ENCODE assay signal across 24 cellular contexts in the genomic region with DNA sequence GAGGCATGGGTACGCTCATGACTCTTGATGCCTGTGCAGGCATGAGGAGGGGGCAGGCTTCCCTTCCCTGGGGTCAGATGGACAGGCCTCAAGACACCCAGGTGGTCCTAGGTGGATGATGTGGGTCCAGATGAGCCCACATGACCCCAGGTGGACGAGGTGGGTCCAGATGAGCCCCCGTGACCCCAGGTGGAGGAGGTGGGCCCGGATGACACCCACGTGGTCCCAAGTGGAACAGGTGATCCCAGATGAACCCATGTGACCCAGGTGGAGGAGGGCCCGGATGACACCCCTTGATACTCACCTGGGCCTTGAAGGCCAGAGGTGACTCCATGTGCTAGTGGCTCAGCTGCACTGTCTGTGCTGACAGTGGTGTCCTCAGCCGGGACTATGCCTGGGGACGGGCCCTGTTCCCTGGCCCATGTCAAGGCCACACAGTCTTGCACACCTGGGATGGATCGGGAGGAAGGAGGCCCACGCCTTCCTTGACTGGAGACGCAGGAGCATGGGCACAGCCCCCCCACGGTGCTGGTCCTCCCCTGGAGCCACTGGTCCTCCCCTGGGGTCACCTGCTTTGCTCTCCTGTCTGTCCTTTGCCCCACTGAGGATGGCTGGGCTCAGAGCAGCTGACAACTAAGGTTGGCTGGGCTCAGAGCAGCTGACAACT. TPM values are rescaled to one million over a fixed set of nuclear protein-coding genes. Genes with fewer than 3 reads are reported as not detected.
A peak's percentile ranks its signal among the peaks of the same experiment; 100 is the strongest.
DNase-seq lines count a peak whose midpoint lies in the region; ATAC-seq, FAIRE-seq and TF ChIP-seq lines count a peak whose summit lies in the region.
"Had no signal": no experiment of that assay in that cellular context is flagged by ENCODE, and none has a peak within 500 bp of the region (broad histone marks: within the 10 kb centered on the region; RNA-seq: fewer than 3 reads in every experiment).

No MANE protein-coding gene starts in this region.

- DNase-seq in left ventricle myocardium inferior (peak; percentile 12), heart right ventricle (no peak), H1 (ENCODE audit: low read depth in 1 of 2, low spot score in 2 of 2) (no peak), sigmoid colon (peak; percentile 54), immature natural killer cell (no peak), NOMO-1 treated with DMSO at 0.1 percent for 48 hours (lab: John Stamatoyannopoulos, UW; ENCODE audit: unreplicated experiment) (no peak)
- DNase-seq: Kasumi-1, NCI-H1048, NCI-H1436 treated with DMSO at 0.1 percent for 48 hours, NCI-H2029, NCI-H526, PC-9, SW 1271 had no signal

- no peak overlapping the region for H2BK15ac ChIP-seq in H1 (ENCODE audit: low read length)

- peaks cover 7 to 15% of the 10 kb centered on the region in 2 experiments for H4K20me1 ChIP-seq in H1 (replicated peaks in 1 of 2; ENCODE audit: control insufficient read depth in 1 of 2, insufficient read depth in 2 of 2, low read length in 2 of 2)

- H3K9me3 ChIP-seq in left ventricle myocardium inferior (replicated peaks) (no peaks in the 10 kb centered on the region), heart right ventricle (no peaks in the 10 kb centered on the region), H1 (ENCODE audit: insufficient read depth in 2 of 2, low read depth in 1 of 2, low read length in 1 of 2) (no peaks in the 10 kb centered on the region), sigmoid colon (no peaks in the 10 kb centered on the region)
- H3K9me3 ChIP-seq: HAP-1, MG63, SJSA1 had no signal

- H3K27me3 Mint-ChIP-seq in immature natural killer cell (ENCODE audit: low read depth in 3 of 3), result peaks cover 2 to 8% (median 5%) of the 10 kb centered on the region in 3 donors

- WGBS in heart right ventricle, 2 donors, result 72 to 80% methylated on average over 12 of the region's 12 CpGs
- WGBS in H1 (ENCODE audit: extremely low coverage in 1 of 2, insufficient coverage in 1 of 2, insufficient read length in 1 of 2, insufficient replicate concordance in 2 of 2, low coverage in 1 of 2, low lambda C conversion rate in 2 of 2, missing lambda C conversion rate in 1 of 2), 2 experiments, result 88% methylated on average over 12 of the region's 12 CpGs; no CpG with 5 or more reads in 1 of the 2 experiments
- 88 to 91% methylated on average over 12 of the region's 12 CpGs for WGBS in sigmoid colon, 2 donors

- H3K4me3 ChIP-seq in left ventricle myocardium inferior (no peak overlapping the region), heart right ventricle (no peak overlapping the region), H1 (ENCODE audit: extremely low read depth in 1 of 4, insufficient read depth in 2 of 4, low read depth in 3 of 4, low read length in 4 of 4) (no peak overlapping the region), sigmoid colon (no peak overlapping the region)
- H3K4me3 ChIP-seq: BLaER1, HAP-1, MG63, PC-9, SJSA1 had no signal

- H3K9me3 Mint-ChIP-seq in immature natural killer cell, result no peaks in the 10 kb centered on the region
- H3K9me3 Mint-ChIP-seq: CD4-positive, alpha-beta memory T cell; IgD-negative memory B cell had no signal

- H3K27ac ChIP-seq in left ventricle myocardium inferior (replicated peaks) (no peak overlapping the region), heart right ventricle (no peak overlapping the region), H1 (ENCODE audit: low read depth, low read length) (no peak overlapping the region), sigmoid colon (no peak overlapping the region)
- H3K27ac ChIP-seq: BLaER1, PC-9, RWPE1, SJSA1 had no signal

- no peaks in the 10 kb centered on the region for H3K36me3 Mint-ChIP-seq in immature natural killer cell
- H3K36me3 Mint-ChIP-seq: CD4-positive, alpha-beta memory T cell; IgD-negative memory B cell had no signal

- H3K23me2 ChIP-seq in H1 (ENCODE audit: low read depth, low read length), result peaks cover 4% of the 10 kb centered on the region; the same call in 1 of the 2 replicates

- no peak overlapping the region for H2BK20ac ChIP-seq in H1 (ENCODE audit: low read length)

- no peaks in the 10 kb centered on the region for H3K4me1 Mint-ChIP-seq in immature natural killer cell

- POLR2A ChIA-PET in H1 (lab: Charles Lee; ENCODE audit: partially characterized antibody), result interaction anchor here (1.1 to 2.7 kb wide), 5 partner anchors 9 to 26 kb away, joined by 3 to 9 read pairs (median 7); no protein-coding TSS in a partner anchor

- no peak overlapping the region for H2AK5ac ChIP-seq in H1 (ENCODE audit: low read depth, low read length)

- H3K18ac ChIP-seq in H1 (ENCODE audit: extremely low read depth, low read length), result no peak overlapping the region

- H2BK120ac ChIP-seq in H1 (replicated peaks; ENCODE audit: low read depth, low read length), result no peak overlapping the region

- no peak overlapping the region for H3K9ac ChIP-seq in H1 (replicated peaks in 1 of 4; ENCODE audit: extremely low read depth in 1 of 4, low read depth in 3 of 4, low read length in 3 of 4)
- H3K9ac ChIP-seq: BLaER1 had no signal

- no peak overlapping the region for H3K56ac ChIP-seq in H1 (replicated peaks; ENCODE audit: insufficient read length, low read depth, low read length)

- H3K27ac Mint-ChIP-seq in immature natural killer cell, result no peak overlapping the region
- H3K27ac Mint-ChIP-seq: IgD-negative memory B cell had no signal

- no peak overlapping the region for H4K91ac ChIP-seq in H1 (replicated peaks; ENCODE audit: insufficient read length, low read length)

- H3K23ac ChIP-seq in H1 (ENCODE audit: insufficient read length), result no peak overlapping the region

- no peaks in the 10 kb centered on the region for H3K4me1 ChIP-seq in left ventricle myocardium inferior
- H3K4me1 ChIP-seq in heart right ventricle, result peaks cover 0 to 4% (median 0%) of the 10 kb centered on the region in 9 donors
- peaks cover 0 to 21% (median 2%) of the 10 kb centered on the region in 4 experiments; a peak in 4 of 7 replicates for H3K4me1 ChIP-seq in H1 (replicated peaks in 1 of 4; ENCODE audit: control insufficient read depth in 3 of 4, insufficient read depth in 4 of 4, low read length in 3 of 4)
- no peaks in the 10 kb centered on the region for H3K4me1 ChIP-seq in sigmoid colon
- H3K4me1 ChIP-seq: HAP-1, SJSA1 had no signal

- H3K79me1 ChIP-seq in H1 (ENCODE audit: low read depth, low read length), result no peaks in the 10 kb centered on the region

- peaks cover 47% of the 10 kb centered on the region for H3K27me3 ChIP-seq in left ventricle myocardium inferior (ENCODE audit: low read depth)
- H3K27me3 ChIP-seq in heart right ventricle, result peaks cover 0 to 49% (median 30%) of the 10 kb centered on the region in 7 donors
- no peaks in the 10 kb centered on the region; a peak in 1 of 7 replicates for H3K27me3 ChIP-seq in H1 (replicated peaks in 1 of 4; ENCODE audit: control insufficient read depth in 3 of 4, extremely low read depth in 1 of 4, insufficient read depth in 3 of 4, low read length in 3 of 4)
- H3K27me3 ChIP-seq in sigmoid colon, result peaks cover 4 to 75% (median 31%) of the 10 kb centered on the region in 3 donors
- H3K27me3 ChIP-seq: BLaER1, MG63 had no signal

- no peak overlapping the region for H2AFZ ChIP-seq in H1 (ENCODE audit: low read length)
- H2AFZ ChIP-seq: PC-9 had no signal

- TF ChIP-seq CTCF in left ventricle myocardium inferior (IDR thresholded peaks at IDR 0.05; ENCODE audit: borderline replicate concordance), result no peak
- TF ChIP-seq CTCF in heart right ventricle (IDR thresholded peaks at IDR 0.05), result no peak
- TF ChIP-seq CTCF in H1 (IDR thresholded peaks at IDR 0.05; ENCODE audit: control extremely low read depth in 1 of 3, insufficient read depth in 1 of 3, low read depth in 1 of 3, low read length in 3 of 3), result no peak
- no peak for TF ChIP-seq CTCF in sigmoid colon (IDR thresholded peaks at IDR 0.05)

- no peak overlapping the region for H3K4me2 ChIP-seq in H1 (ENCODE audit: insufficient read depth in 1 of 2, low read depth in 2 of 2, low read length in 2 of 2)
- H3K4me2 ChIP-seq: BLaER1, PC-9 had no signal

- H3K79me2 ChIP-seq in H1 (ENCODE audit: control insufficient read depth in 1 of 2, insufficient read depth in 2 of 2, low read length in 2 of 2), result no peaks in the 10 kb centered on the region

- H2BK5ac ChIP-seq in H1 (ENCODE audit: low read depth, low read length), result 0 out of 2 replicates have a peak overlapping the region, but pooled peaks have one; percentile 35

- ATAC-seq in heart right ventricle, result no peak

- FAIRE-seq in H1 (lab: Jason Lieb, UNC), result no peak
- FAIRE-seq: D721Med, GM12892 had no signal

- 0 out of 2 replicates have a peak overlapping the region, but pooled peaks have one; percentile 33 for H2BK12ac ChIP-seq in H1 (ENCODE audit: low read depth, low read length)

- TF ChIP-seq POLR2A in H1 (IDR thresholded peaks at IDR 0.05; ENCODE audit: control extremely low read depth in 1 of 2, low read depth in 2 of 2, low read length in 2 of 2), result peak in 1 of 2 experiments; percentile 36; a peak in 1 of 3 replicates
- no peak for TF ChIP-seq POLR2A in sigmoid colon (IDR thresholded peaks at IDR 0.05)

- peak overlapping the region; percentile 35 for H4K8ac ChIP-seq in H1 (ENCODE audit: extremely low read depth, insufficient read depth, low read length)

- H3K14ac ChIP-seq in H1 (ENCODE audit: insufficient read length), result no peak overlapping the region

- CTCF ChIA-PET in H1 (lab: Charles Lee; ENCODE audit: partially characterized antibody), result interaction anchor here (1.3 to 3.7 kb wide), 5 partner anchors 11 to 26 kb away, joined by 3 to 32 read pairs (median 11); no protein-coding TSS in a partner anchor

- TF ChIP-seq EP300 in H1 (IDR thresholded peaks at IDR 0.05; ENCODE audit: borderline replicate concordance in 1 of 2, low read depth in 2 of 2, low read length in 2 of 2) (no peak), sigmoid colon (IDR thresholded peaks at IDR 0.05) (no peak)

- intact Hi-C loops in left ventricle myocardium inferior (cut with micrococcal nuclease), result no loop called here
- intact Hi-C loops in heart right ventricle (cut with DNase I), result no loop called here
- intact Hi-C loops in sigmoid colon (cut with DNase I), result no loop called here

- H3K36me3 ChIP-seq in left ventricle myocardium inferior, result no peaks in the 10 kb centered on the region
- H3K36me3 ChIP-seq in heart right ventricle, result peaks cover 0 to 3% (median 0%) of the 10 kb centered on the region in 9 donors
- H3K36me3 ChIP-seq in H1 (ENCODE audit: control insufficient read depth in 2 of 4, insufficient read depth in 4 of 4, low read length in 3 of 4), result no peaks in the 10 kb centered on the region; a peak in 1 of 8 replicates
- no peaks in the 10 kb centered on the region for H3K36me3 ChIP-seq in sigmoid colon
- H3K36me3 ChIP-seq: MG63, SJSA1 had no signal

- no peak for TF ChIP-seq RAD21 in H1 (IDR thresholded peaks at IDR 0.05 in 1 of 2, conservative IDR thresholded peaks at IDR 0.05 in 1 of 2; ENCODE audit: low read depth in 2 of 2, low read length in 2 of 2)

- H3K4ac ChIP-seq in H1 (replicated peaks; ENCODE audit: insufficient read length, low read depth, low read length), result no peak overlapping the region

- H3K4me3 Mint-ChIP-seq in immature natural killer cell, result no peak overlapping the region
- H3K4me3 Mint-ChIP-seq: CD4-positive, alpha-beta memory T cell; IgD-negative memory B cell had no signal

- no peak overlapping the region for H4K5ac ChIP-seq in H1 (ENCODE audit: insufficient read length, low read depth, low read length)

RNA-seq across cellular contexts. Expression of gene PRAP1, which starts 3.2 kb away (rescaled TPM):
- total RNA-seq in left ventricle myocardium inferior (not detected), heart right ventricle (not detected), sigmoid colon (1 to 10 TPM in 1 of 4 donors, not detected in 3; 2.9 TPM)
- polyA plus RNA-seq in heart right ventricle (not detected), H1 (2011; rRNA removed) (1.4 and 1.6 TPM in 2 replicates), sigmoid colon (100 to 1,000 TPM in 1 of 3 donors, 10 to 100 TPM in 2; 73.4 to 102 (median 88.9) TPM), immature natural killer cell (not detected)
- total RNA-seq in H1 (2021; fragmentation: NEBNext Ultra II Directional; extraction: Animal tissue kit (Norgen Biotek cat#: 25700)), result 0.61 TPM in 1 of 2 replicates, not detected in the other
- 0.40 TPM for polyA plus RNA-seq in H1 (2011; cell fraction: cytosol; rRNA removed)
- 0.91 TPM for polyA plus RNA-seq in H1 (2011; cell fraction: nucleus; rRNA removed)
- 0.72 to 1.2 TPM (median 0.87 TPM) in 4 replicates for polyA plus RNA-seq in H1 (2012, experiment 1 of 2)
- 1.2 TPM for polyA plus RNA-seq in H1 (2012, experiment 2 of 2)
- polyA plus RNA-seq in H1 (2013, experiment 1 of 2), result 1.1 TPM
- 1.2 TPM for polyA plus RNA-seq in H1 (2013, experiment 2 of 2)
- 0.39 TPM in 1 of 2 replicates, not detected in the other for polyA minus RNA-seq in H1 (2011; rRNA and poly(A)+ RNA removed)
- polyA minus RNA-seq in H1 (2011; cell fraction: cytosol; rRNA and poly(A)+ RNA removed), result not detected
- not detected for polyA minus RNA-seq in H1 (2011; cell fraction: nucleus; rRNA and poly(A)+ RNA removed)
- total RNA-seq: A673; CD4-positive, alpha-beta memory T cell; PC-9; SJSA1 had no signal
- polyA plus RNA-seq: CD4-positive, alpha-beta memory T cell; IgD-negative memory B cell had no signal

RNA-seq across cellular contexts. Expression of gene FUOM, which starts 7.4 kb away (rescaled TPM):
- total RNA-seq in left ventricle myocardium inferior (5.1 TPM), heart right ventricle (10 to 100 TPM in 2 of 10 donors, 1 to 10 TPM in 8; 2.0 to 13.5 (median 5.1) TPM), sigmoid colon (10 to 100 TPM in 2 of 4 donors, 1 to 10 TPM in 2; 8.0 to 25.7 (median 12.8) TPM)
- polyA plus RNA-seq in heart right ventricle (10 to 100 TPM; 16.5 to 17.0 TPM), H1 (2011; rRNA removed) (30.4 and 41.6 TPM in 2 replicates), sigmoid colon (10 to 100 TPM; 39.0 to 98.0 (median 48.9) TPM), immature natural killer cell (10 to 100 TPM; 12.3 to 28.7 (median 17.5) TPM)
- total RNA-seq in H1 (2021; fragmentation: NEBNext Ultra II Directional; extraction: Animal tissue kit (Norgen Biotek cat#: 25700)), result 21.1 and 22.0 TPM in 2 replicates
- 34.4 TPM for polyA plus RNA-seq in H1 (2011; cell fraction: cytosol; rRNA removed)
- 40.7 TPM for polyA plus RNA-seq in H1 (2011; cell fraction: nucleus; rRNA removed)
- 14.1 to 21.4 TPM (median 19.5 TPM) in 4 replicates for polyA plus RNA-seq in H1 (2012, experiment 1 of 2)
- polyA plus RNA-seq in H1 (2012, experiment 2 of 2), result 31.3 TPM
- polyA plus RNA-seq in H1 (2013, experiment 1 of 2), result 26.0 TPM
- polyA plus RNA-seq in H1 (2013, experiment 2 of 2), result 24.2 TPM
- 3.3 and 4.7 TPM in 2 replicates for polyA minus RNA-seq in H1 (2011; rRNA and poly(A)+ RNA removed)
- polyA minus RNA-seq in H1 (2011; cell fraction: cytosol; rRNA and poly(A)+ RNA removed), result 13.8 TPM
- 49.8 TPM for polyA minus RNA-seq in H1 (2011; cell fraction: nucleus; rRNA and poly(A)+ RNA removed)

RNA-seq across cellular contexts. Expression of gene CALY, which starts 13.7 kb away (rescaled TPM):
- not detected for total RNA-seq in left ventricle myocardium inferior
- total RNA-seq in heart right ventricle, result under 1 TPM in 1 of 10 donors, not detected in 9; 0.77 TPM
- under 1 TPM in 1 of 2 donors, not detected in 1; 0.09 TPM for polyA plus RNA-seq in heart right ventricle
- total RNA-seq in H1 (2021; fragmentation: NEBNext Ultra II Directional; extraction: Animal tissue kit (Norgen Biotek cat#: 25700)), result 1.3 and 1.7 TPM in 2 replicates
- 1.5 and 3.2 TPM in 2 replicates for polyA plus RNA-seq in H1 (2011; rRNA removed)
- 1.6 TPM for polyA plus RNA-seq in H1 (2011; cell fraction: cytosol; rRNA removed)
- polyA plus RNA-seq in H1 (2011; cell fraction: nucleus; rRNA removed), result 2.1 TPM
- polyA plus RNA-seq in H1 (2012, experiment 1 of 2), result 0.88 to 2.4 TPM (median 1.5 TPM) in 4 replicates
- polyA plus RNA-seq in H1 (2012, experiment 2 of 2), result not detected
- 1.7 TPM for polyA plus RNA-seq in H1 (2013, experiment 1 of 2)
- 1.3 TPM for polyA plus RNA-seq in H1 (2013, experiment 2 of 2)
- polyA minus RNA-seq in H1 (2011; rRNA and poly(A)+ RNA removed), result not detected in 2 replicates
- polyA minus RNA-seq in H1 (2011; cell fraction: cytosol; rRNA and poly(A)+ RNA removed), result not detected
- polyA minus RNA-seq in H1 (2011; cell fraction: nucleus; rRNA and poly(A)+ RNA removed), result not detected
- total RNA-seq in sigmoid colon, result 1 to 10 TPM; 1.3 to 6.8 (median 5.4) TPM
- 1 to 10 TPM in 1 of 3 donors, not detected in 2; 1.4 TPM for polyA plus RNA-seq in sigmoid colon
- polyA plus RNA-seq in immature natural killer cell, result not detected
- total RNA-seq: A673, HT-29, PC-9, SJSA1 had no signal
- polyA plus RNA-seq: IgD-negative memory B cell had no signal

RNA-seq across cellular contexts. Expression of gene ECHS1, which starts 22.7 kb away (rescaled TPM):
- total RNA-seq in left ventricle myocardium inferior, result 212 TPM
- 100 to 1,000 TPM; 180 to 275 (median 225) TPM for total RNA-seq in heart right ventricle
- polyA plus RNA-seq in heart right ventricle, result 100 to 1,000 TPM; 117 to 124 TPM
- 101 and 108 TPM in 2 replicates for total RNA-seq in H1 (2021; fragmentation: NEBNext Ultra II Directional; extraction: Animal tissue kit (Norgen Biotek cat#: 25700))
- polyA plus RNA-seq in H1 (2011; rRNA removed), result 41.7 and 52.2 TPM in 2 replicates
- polyA plus RNA-seq in H1 (2011; cell fraction: cytosol; rRNA removed), result 45.6 TPM
- 57.4 TPM for polyA plus RNA-seq in H1 (2011; cell fraction: nucleus; rRNA removed)
- polyA plus RNA-seq in H1 (2012, experiment 1 of 2), result 89.7 to 117 TPM (median 107 TPM) in 4 replicates
- 170 TPM for polyA plus RNA-seq in H1 (2012, experiment 2 of 2)
- polyA plus RNA-seq in H1 (2013, experiment 1 of 2), result 78.8 TPM
- polyA plus RNA-seq in H1 (2013, experiment 2 of 2), result 83.3 TPM
- polyA minus RNA-seq in H1 (2011; rRNA and poly(A)+ RNA removed), result 23.2 and 29.4 TPM in 2 replicates
- polyA minus RNA-seq in H1 (2011; cell fraction: cytosol; rRNA and poly(A)+ RNA removed), result 33.2 TPM
- polyA minus RNA-seq in H1 (2011; cell fraction: nucleus; rRNA and poly(A)+ RNA removed), result 10.3 TPM
- 10 to 100 TPM; 58.6 to 87.0 (median 65.6) TPM for total RNA-seq in sigmoid colon
- polyA plus RNA-seq in sigmoid colon, result 100 to 1,000 TPM; 187 to 360 (median 220) TPM
- polyA plus RNA-seq in immature natural killer cell, result 100 to 1,000 TPM in 2 of 3 donors, 10 to 100 TPM in 1; 91.2 to 134 (median 118) TPM

RNA-seq across cellular contexts. Expression of gene PAOX, which starts 28.6 kb away (rescaled TPM):
- total RNA-seq in left ventricle myocardium inferior, result 2.9 TPM
- 1 to 10 TPM; 1.5 to 4.4 (median 2.5) TPM for total RNA-seq in heart right ventricle
- 1 to 10 TPM; 3.8 to 4.1 TPM for polyA plus RNA-seq in heart right ventricle
- total RNA-seq in H1 (2021; fragmentation: NEBNext Ultra II Directional; extraction: Animal tissue kit (Norgen Biotek cat#: 25700)), result 4.2 and 4.3 TPM in 2 replicates
- 3.7 and 6.5 TPM in 2 replicates for polyA plus RNA-seq in H1 (2011; rRNA removed)
- 4.5 TPM for polyA plus RNA-seq in H1 (2011; cell fraction: cytosol; rRNA removed)
- polyA plus RNA-seq in H1 (2011; cell fraction: nucleus; rRNA removed), result 7.1 TPM
- polyA plus RNA-seq in H1 (2012, experiment 1 of 2), result 3.9 to 5.0 TPM (median 4.5 TPM) in 4 replicates
- 4.7 TPM for polyA plus RNA-seq in H1 (2012, experiment 2 of 2)
- polyA plus RNA-seq in H1 (2013, experiment 1 of 2), result 2.6 TPM
- 2.5 TPM for polyA plus RNA-seq in H1 (2013, experiment 2 of 2)
- 2.3 and 2.9 TPM in 2 replicates for polyA minus RNA-seq in H1 (2011; rRNA and poly(A)+ RNA removed)
- polyA minus RNA-seq in H1 (2011; cell fraction: cytosol; rRNA and poly(A)+ RNA removed), result 2.6 TPM
- 3.4 TPM for polyA minus RNA-seq in H1 (2011; cell fraction: nucleus; rRNA and poly(A)+ RNA removed)
- 10 to 100 TPM in 3 of 4 donors, 1 to 10 TPM in 1; 6.4 to 11.8 (median 11.0) TPM for total RNA-seq in sigmoid colon
- polyA plus RNA-seq in sigmoid colon, result 1 to 10 TPM; 5.4 to 8.7 (median 6.5) TPM
- 10 to 100 TPM; 10.5 to 13.0 (median 11.0) TPM for polyA plus RNA-seq in immature natural killer cell

Comparison
In these comparisons a context has a peak if more than half of its experiments do, and no peak if none do; other contexts are left out.
1. DNase-seq: peak in left ventricle myocardium inferior (single experiment) and sigmoid colon (single experiment); none in heart right ventricle (0 of 2), H1 (0 of 2), immature natural killer cell (0 of 3) and NOMO-1 treated with DMSO at 0.1 percent for 48 hours (single experiment).